8 cellular contexts compared by ENCODE assay signal in genomic region chr1:59947047-59947938, GRCh38. TPM values are rescaled to one million over a fixed set of nuclear protein-coding genes. Genes with fewer than 3 reads are reported as not detected.
DNase-seq lines count a peak whose midpoint lies in the region; ATAC-seq and TF ChIP-seq lines count a peak whose summit lies in the region.

No MANE protein-coding gene starts in this region.

- CTCF ChIA-PET in activated CD4-positive, alpha-beta T cell treated with anti-CD3 and anti-CD28 coated beads, Interleukin-2, amount 10 ng/mL, durations not matched to agents 7 days and 5 days (lab: Charles Lee), result interaction anchor here (0.6 to 1.7 kb wide), 14 partner anchors 10 to 143 kb away, joined by 3 to 12 read pairs (median 4); no protein-coding TSS in a partner anchor

- H3K4me1 Mint-ChIP-seq in activated CD4-positive, alpha-beta T cell treated with anti-CD3 and anti-CD28 coated beads, Interleukin-2, amount 10 ng/mL, durations not matched to agents 7 days and 5 days, result no peaks in the 10 kb centered on the region
- H3K4me1 Mint-ChIP-seq in endothelial cell (ENCODE audit: unreplicated experiment), result no peaks in the 10 kb centered on the region

- no peak overlapping the region for H3K4me3 Mint-ChIP-seq in activated CD4-positive, alpha-beta T cell treated with anti-CD3 and anti-CD28 coated beads, Interleukin-2, amount 10 ng/mL, durations not matched to agents 7 days and 5 days
- H3K4me3 Mint-ChIP-seq in endothelial cell (ENCODE audit: unreplicated experiment), result no peak overlapping the region

- peak; percentile 95 for ATAC-seq in GM19043 (IDR thresholded peaks at IDR 0.05; ENCODE audit: low read depth, unreplicated experiment)
- ATAC-seq in HG03139 (IDR thresholded peaks at IDR 0.05; ENCODE audit: unreplicated experiment), result peak; percentile 95

- DNase-seq in CMK (ENCODE audit: low read depth) (peak; percentile 32), NCI-H345 treated with DMSO at 0.1 percent for 48 hours (lab: John Stamatoyannopoulos, UW; ENCODE audit: unreplicated experiment) (peak; percentile 63), endothelial cell (ENCODE audit: low spot score) (peak; percentile 52), midbrain (lab: John Stamatoyannopoulos, UW) (peak; percentile 86), substantia nigra (lab: John Stamatoyannopoulos, UW) (peak in 39 of 49 donors; percentile 4 to 80 (median 40))
- DNase-seq in activated CD4-positive, alpha-beta T cell treated with anti-CD3 and anti-CD28 coated beads, Interleukin-2, amount 10 ng/mL, durations not matched to agents 7 days and 5 days, result peak; percentile 63

- H3K36me3 Mint-ChIP-seq in activated CD4-positive, alpha-beta T cell treated with anti-CD3 and anti-CD28 coated beads, Interleukin-2, amount 10 ng/mL, durations not matched to agents 7 days and 5 days (ENCODE audit: low read depth), result no peaks in the 10 kb centered on the region
- no peaks in the 10 kb centered on the region for H3K36me3 Mint-ChIP-seq in endothelial cell (ENCODE audit: low read depth, unreplicated experiment)

- no peak overlapping the region for H3K27ac Mint-ChIP-seq in activated CD4-positive, alpha-beta T cell treated with anti-CD3 and anti-CD28 coated beads, Interleukin-2, amount 10 ng/mL, durations not matched to agents 7 days and 5 days
- no peak overlapping the region for H3K27ac Mint-ChIP-seq in endothelial cell (ENCODE audit: unreplicated experiment)

- H3K27me3 Mint-ChIP-seq in activated CD4-positive, alpha-beta T cell treated with anti-CD3 and anti-CD28 coated beads, Interleukin-2, amount 10 ng/mL, durations not matched to agents 7 days and 5 days, result peaks cover 17% of the 10 kb centered on the region
- H3K27me3 Mint-ChIP-seq in endothelial cell (ENCODE audit: unreplicated experiment), result no peaks in the 10 kb centered on the region

- TF ChIP-seq CTCF in endothelial cell (IDR thresholded peaks at IDR 0.05; ENCODE audit: unreplicated experiment), result peak; percentile 89

- H3K9me3 Mint-ChIP-seq in activated CD4-positive, alpha-beta T cell treated with anti-CD3 and anti-CD28 coated beads, Interleukin-2, amount 10 ng/mL, durations not matched to agents 7 days and 5 days, result no peaks in the 10 kb centered on the region
- H3K9me3 Mint-ChIP-seq in endothelial cell (ENCODE audit: unreplicated experiment), result no peaks in the 10 kb centered on the region

- POLR2A ChIA-PET in activated CD4-positive, alpha-beta T cell treated with anti-CD3 and anti-CD28 coated beads, Interleukin-2, amount 10 ng/mL, durations not matched to agents 7 days and 5 days (lab: Charles Lee), result no interaction called here

- H3K27ac ChIP-seq in substantia nigra (ENCODE audit: low read depth, low read length, poor library complexity, severe bottlenecking), result no peak overlapping the region

RNA-seq across cellular contexts. Expression of gene CYP2J2, which starts 20.7 kb away (rescaled TPM):
- total RNA-seq in activated CD4-positive, alpha-beta T cell treated with anti-CD3 and anti-CD28 coated beads, Interleukin-2, amount 10 ng/mL, durations not matched to agents 7 days and 5 days, result 1 to 10 TPM; 2.9 to 3.4 TPM
- total RNA-seq in endothelial cell (ENCODE audit: unreplicated experiment), result 0.64 TPM

Comparison
In these comparisons a context has a peak if more than half of its experiments do, and no peak if none do; other contexts are left out.
1. DNase-seq: peak in every context shown above with its lines; median percentile 86 in midbrain; 63 in NCI-H345 treated with DMSO at 0.1 percent for 48 hours; 63 in activated CD4-positive, alpha-beta T cell treated with anti-CD3 and anti-CD28 coated beads, Interleukin-2, amount 10 ng/mL, durations not matched to agents 7 days and 5 days; 52 in endothelial cell; 40 in substantia nigra; 32 in CMK.